In the genomic region with DNA sequence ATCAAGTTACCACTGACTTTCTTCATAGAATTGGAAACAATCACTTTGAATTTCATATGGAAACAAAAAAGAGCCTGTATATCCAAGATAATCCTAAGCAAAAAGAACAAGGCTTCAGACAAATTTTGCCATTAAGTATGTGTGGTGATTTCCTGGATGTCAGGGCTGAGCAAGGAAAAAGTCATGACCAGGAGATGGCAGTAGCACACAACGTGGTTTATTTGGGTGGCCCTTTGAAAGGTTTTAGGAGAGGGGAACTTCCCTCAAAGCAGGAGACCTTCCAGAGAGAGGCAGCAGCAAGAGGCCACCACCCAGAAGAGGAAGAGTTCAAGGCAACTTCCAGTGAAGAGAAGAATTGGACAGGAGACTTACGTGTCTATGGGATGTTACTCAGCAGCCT, we compare ENCODE assay signal across 8 cellular contexts. TPM values are rescaled to one million over a fixed set of nuclear protein-coding genes. Genes with fewer than 3 reads are reported as not detected.
DNase-seq lines count a peak whose midpoint lies in the region; ATAC-seq and TF ChIP-seq lines count a peak whose summit lies in the region.

No MANE protein-coding gene starts in this region.

- no peaks in the 10 kb centered on the region for H3K27me3 ChIP-seq in left ventricle myocardium inferior (ENCODE audit: low read depth)

- no peak for ATAC-seq in left cardiac atrium
- no peak for ATAC-seq in central memory CD8-positive, alpha-beta T cell (replicated peaks; ENCODE audit: extremely low read depth, poor library complexity, severe bottlenecking)
- peak; percentile 59 to 64 for ATAC-seq in stimulated activated naive B cell treated with anti-CD40 and anti-IgM and Interleukin-4, amounts not matched to agents 10 μg/mL and 1 μg/mL and 100 μg/mL, for 72 hours (replicated peaks)

- no peaks in the 10 kb centered on the region for H3K9me3 ChIP-seq in left ventricle myocardium inferior (replicated peaks)

- H3K4me3 Mint-ChIP-seq in central memory CD8-positive, alpha-beta T cell, result no peak overlapping the region
- no peak overlapping the region for H3K4me3 Mint-ChIP-seq in stimulated activated naive B cell treated with anti-CD40 and anti-IgM and Interleukin-4, amounts not matched to agents 10 μg/mL and 1 μg/mL and 100 μg/mL, for 72 hours
- no peak overlapping the region for H3K4me3 Mint-ChIP-seq in glutamatergic neuron (ENCODE audit: unreplicated experiment)

- H3K27ac ChIP-seq in left ventricle myocardium inferior (replicated peaks), result no peak overlapping the region

- H3K4me1 Mint-ChIP-seq in central memory CD8-positive, alpha-beta T cell, result no peaks in the 10 kb centered on the region
- peaks cover 1 to 4% of the 10 kb centered on the region in 2 donors for H3K4me1 Mint-ChIP-seq in stimulated activated naive B cell treated with anti-CD40 and anti-IgM and Interleukin-4, amounts not matched to agents 10 μg/mL and 1 μg/mL and 100 μg/mL, for 72 hours
- H3K4me1 Mint-ChIP-seq in glutamatergic neuron (ENCODE audit: low read depth, unreplicated experiment), result peaks cover 4% of the 10 kb centered on the region

- peak overlapping the region; percentile 9 for H3K27ac Mint-ChIP-seq in central memory CD8-positive, alpha-beta T cell (ENCODE audit: low read depth)
- H3K27ac Mint-ChIP-seq in stimulated activated naive B cell treated with anti-CD40 and anti-IgM and Interleukin-4, amounts not matched to agents 10 μg/mL and 1 μg/mL and 100 μg/mL, for 72 hours, result no peak overlapping the region
- H3K27ac Mint-ChIP-seq in glutamatergic neuron (ENCODE audit: unreplicated experiment), result no peak overlapping the region

- no peaks in the 10 kb centered on the region for H3K9me3 Mint-ChIP-seq in central memory CD8-positive, alpha-beta T cell
- H3K9me3 Mint-ChIP-seq in stimulated activated naive B cell treated with anti-CD40 and anti-IgM and Interleukin-4, amounts not matched to agents 10 μg/mL and 1 μg/mL and 100 μg/mL, for 72 hours, result no peaks in the 10 kb centered on the region
- H3K9me3 Mint-ChIP-seq in glutamatergic neuron (ENCODE audit: unreplicated experiment), result no peaks in the 10 kb centered on the region

- no peaks in the 10 kb centered on the region for H3K4me1 ChIP-seq in left ventricle myocardium inferior

- peaks cover 9% of the 10 kb centered on the region for H3K27me3 Mint-ChIP-seq in central memory CD8-positive, alpha-beta T cell
- H3K27me3 Mint-ChIP-seq in stimulated activated naive B cell treated with anti-CD40 and anti-IgM and Interleukin-4, amounts not matched to agents 10 μg/mL and 1 μg/mL and 100 μg/mL, for 72 hours, result peaks cover 9 to 15% of the 10 kb centered on the region in 2 donors
- no peaks in the 10 kb centered on the region for H3K27me3 Mint-ChIP-seq in glutamatergic neuron (ENCODE audit: unreplicated experiment)

- intact Hi-C loops in left ventricle myocardium inferior (cut with micrococcal nuclease) (no loop called here), left cardiac atrium (cut with DNase I) (no loop called here)

- DNase-seq in left ventricle myocardium inferior (no peak), left cardiac atrium (no peak), MV-4-11 (lab: John Stamatoyannopoulos, UW) (peak; percentile 26), HK-2 (ENCODE audit: unreplicated experiment) (no peak), NCI-H128 (lab: John Stamatoyannopoulos, UW; ENCODE audit: unreplicated experiment) (no peak), glutamatergic neuron (no peak)
- no peak for DNase-seq in central memory CD8-positive, alpha-beta T cell (ENCODE audit: low spot score in 2 of 2)
- DNase-seq in stimulated activated naive B cell treated with anti-CD40 and anti-IgM and Interleukin-4, amounts not matched to agents 10 μg/mL and 1 μg/mL and 100 μg/mL, for 72 hours, result no peak

- no peaks in the 10 kb centered on the region for H3K36me3 Mint-ChIP-seq in central memory CD8-positive, alpha-beta T cell (ENCODE audit: insufficient read depth)
- H3K36me3 Mint-ChIP-seq in stimulated activated naive B cell treated with anti-CD40 and anti-IgM and Interleukin-4, amounts not matched to agents 10 μg/mL and 1 μg/mL and 100 μg/mL, for 72 hours, result no peaks in the 10 kb centered on the region
- H3K36me3 Mint-ChIP-seq in glutamatergic neuron (ENCODE audit: unreplicated experiment), result no peaks in the 10 kb centered on the region

- no peaks in the 10 kb centered on the region for H3K36me3 ChIP-seq in left ventricle myocardium inferior

- peak; percentile 52 for TF ChIP-seq CTCF in left ventricle myocardium inferior (IDR thresholded peaks at IDR 0.05; ENCODE audit: borderline replicate concordance)
- no peak for TF ChIP-seq CTCF in glutamatergic neuron (IDR thresholded peaks at IDR 0.05; ENCODE audit: partially characterized antibody, unreplicated experiment)

- H3K4me3 ChIP-seq in left ventricle myocardium inferior, result no peak overlapping the region

RNA-seq across cellular contexts. Expression of a gene that starts 18.1 kb away (rescaled TPM):
- total RNA-seq in left ventricle myocardium inferior (5.7 TPM), left cardiac atrium (1 to 10 TPM; 3.9 to 5.3 TPM), glutamatergic neuron (ENCODE audit: unreplicated experiment) (4.9 TPM)

Comparison
In these comparisons a context has a peak if more than half of its experiments do, and no peak if none do; other contexts are left out.
1. ATAC-seq: peak in stimulated activated naive B cell treated with anti-CD40 and anti-IgM and Interleukin-4, amounts not matched to agents 10 μg/mL and 1 μg/mL and 100 μg/mL, for 72 hours (2 of 2); none in left cardiac atrium (0 of 2) and central memory CD8-positive, alpha-beta T cell (single experiment).